Comparison of ENCODE assay signal across 14 cellular contexts in the genomic region with DNA sequence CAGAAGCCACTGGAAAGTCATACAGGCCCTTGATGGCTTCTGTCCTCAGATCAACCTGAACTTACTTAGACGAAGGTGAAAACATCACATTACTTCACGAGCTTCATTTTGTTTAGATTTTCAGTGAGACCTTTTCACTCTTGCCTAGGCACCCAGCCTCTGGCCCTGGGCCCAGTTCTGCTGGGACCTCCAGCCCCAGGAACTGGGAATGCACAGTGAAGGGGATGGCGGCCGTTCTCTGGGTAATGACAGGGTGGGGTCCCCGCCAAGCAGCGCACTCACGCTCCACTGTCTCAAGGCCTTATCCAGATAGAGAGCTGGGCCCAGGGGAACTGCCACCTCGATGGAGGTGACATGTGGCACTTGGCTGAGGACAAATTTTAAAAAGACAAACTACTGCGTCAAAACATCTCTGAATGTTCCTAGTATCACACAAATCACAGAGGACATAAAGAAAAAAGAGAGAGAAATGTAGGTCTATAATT. TPM values are rescaled to one million over a fixed set of nuclear protein-coding genes. Genes with fewer than 3 reads are reported as not detected.
A peak's percentile ranks its signal among the peaks of the same experiment; 100 is the strongest.
DNase-seq lines count a peak whose midpoint lies in the region; TF ChIP-seq lines count a peak whose summit lies in the region.
"Had no signal": no experiment of that assay in that cellular context is flagged by ENCODE, and none has a peak within 500 bp of the region (broad histone marks: within the 10 kb centered on the region; RNA-seq: fewer than 3 reads in every experiment).

No MANE protein-coding gene starts in this region.

- CTCF ChIA-PET in CD8-positive, alpha-beta memory T cell (lab: Charles Lee) = no interaction called here

- H3K27ac ChIP-seq in SJCRH30 = peak overlapping the region; percentile 80
- H3K27ac ChIP-seq in coronary artery = no peak overlapping the region
- peak overlapping the region; percentile 92 for H3K27ac ChIP-seq in osteoblast (ENCODE audit: low read depth, low read length)
- H3K27ac ChIP-seq in CD8-positive, alpha-beta memory T cell (ENCODE audit: low read depth, low read length) = no peak overlapping the region
- H3K27ac ChIP-seq: A549, BLaER1 had no signal

- H3K36me3 ChIP-seq in SJCRH30 = peaks cover 6% of the 10 kb centered on the region; the same call in 1 of the 2 replicates
- peaks cover 8% of the 10 kb centered on the region for H3K36me3 ChIP-seq in osteoblast (ENCODE audit: insufficient read depth, low read length)
- H3K36me3 ChIP-seq in CD8-positive, alpha-beta memory T cell (ENCODE audit: insufficient read depth, low read length) = no peaks in the 10 kb centered on the region

- POLR2A ChIA-PET in CD8-positive, alpha-beta memory T cell (lab: Charles Lee) = no interaction called here

- H3K4me3 Mint-ChIP-seq in HFFc6 = no peak overlapping the region
- H3K4me3 Mint-ChIP-seq in CD8-positive, alpha-beta memory T cell = no peak overlapping the region

- peak overlapping the region; percentile 30; the same call in 1 of the 2 replicates for H3K27ac Mint-ChIP-seq in HFFc6
- peak overlapping the region in 2 of 8 donors; percentile 11 to 55 for H3K27ac Mint-ChIP-seq in CD8-positive, alpha-beta memory T cell

- no peaks in the 10 kb centered on the region for H3K79me2 ChIP-seq in osteoblast (ENCODE audit: insufficient read depth, low read length)

- H3K27me3 ChIP-seq in SJCRH30 = no peaks in the 10 kb centered on the region
- no peaks in the 10 kb centered on the region for H3K27me3 ChIP-seq in osteoblast (ENCODE audit: insufficient read depth, low read length)
- no peaks in the 10 kb centered on the region for H3K27me3 ChIP-seq in CD8-positive, alpha-beta memory T cell (ENCODE audit: insufficient read depth, low read length, poor library complexity, severe bottlenecking)
- H3K27me3 ChIP-seq: BLaER1 had no signal

- H3K9me3 ChIP-seq in SJCRH30 (replicated peaks) (no peaks in the 10 kb centered on the region), osteoblast (ENCODE audit: low read depth, low read length) (no peaks in the 10 kb centered on the region)
- no peaks in the 10 kb centered on the region for H3K9me3 ChIP-seq in CD8-positive, alpha-beta memory T cell (ENCODE audit: low read length)
- H3K9me3 ChIP-seq: A549, BLaER1 had no signal

- no peak overlapping the region for H2AFZ ChIP-seq in osteoblast (ENCODE audit: low read length)

- no peak for TF ChIP-seq CTCF in HFFc6 (IDR thresholded peaks at IDR 0.05)
- TF ChIP-seq CTCF in coronary artery (IDR thresholded peaks at IDR 0.05) = no peak
- no peak for TF ChIP-seq CTCF in osteoblast (IDR thresholded peaks at IDR 0.05; ENCODE audit: extremely low read depth, low read depth, low read length)

- H3K4me2 ChIP-seq in osteoblast (ENCODE audit: insufficient read depth, low read length) = no peak overlapping the region
- H3K4me2 ChIP-seq: A549, BLaER1 had no signal

- no peak for DNase-seq in HFFc6
- DNase-seq in SJCRH30 = no peak
- DNase-seq in coronary artery (ENCODE audit: low spot score) = peak; percentile 36
- peak; percentile 9 for DNase-seq in osteoblast (ENCODE audit: insufficient read length, low spot score, missing footprints)
- no peak for DNase-seq in CD8-positive, alpha-beta memory T cell
- no peak for DNase-seq in DMS79 treated with DMSO at 0.1 percent for 48 hours (lab: John Stamatoyannopoulos, UW)
- no peak for DNase-seq in NCI-H748 (lab: John Stamatoyannopoulos, UW; ENCODE audit: unreplicated experiment)
- no peak for DNase-seq in NCI-H345 (lab: John Stamatoyannopoulos, UW)
- DNase-seq: Calu3, DMS 273 treated with DMSO at 0.1 percent for 48 hours, EL, GM23248 had no signal

- H3K27me3 Mint-ChIP-seq in HFFc6 (ENCODE audit: insufficient read depth) = peaks cover 2% of the 10 kb centered on the region
- H3K27me3 Mint-ChIP-seq in CD8-positive, alpha-beta memory T cell = no peaks in the 10 kb centered on the region

- peaks cover 51% of the 10 kb centered on the region for H3K4me1 ChIP-seq in SJCRH30
- H3K4me1 ChIP-seq in osteoblast (ENCODE audit: insufficient read depth, low read length) = peaks cover 25% of the 10 kb centered on the region
- H3K4me1 ChIP-seq in CD8-positive, alpha-beta memory T cell (ENCODE audit: insufficient read depth, low read length) = no peaks in the 10 kb centered on the region
- H3K4me1 ChIP-seq: A549, BLaER1 had no signal

- H3K9me3 Mint-ChIP-seq in HFFc6 = no peaks in the 10 kb centered on the region
- H3K9me3 Mint-ChIP-seq in CD8-positive, alpha-beta memory T cell = no peaks in the 10 kb centered on the region

- H3K4me1 Mint-ChIP-seq in HFFc6 (ENCODE audit: low read depth) = peaks cover 17% of the 10 kb centered on the region
- peaks cover 0 to 3% (median 0%) of the 10 kb centered on the region in 3 donors for H3K4me1 Mint-ChIP-seq in CD8-positive, alpha-beta memory T cell

- H3K36me3 Mint-ChIP-seq in HFFc6 (ENCODE audit: low read depth) = peaks cover 27% of the 10 kb centered on the region
- H3K36me3 Mint-ChIP-seq in CD8-positive, alpha-beta memory T cell = peaks cover 0 to 16% (median 3%) of the 10 kb centered on the region in 3 donors

- H3K4me3 ChIP-seq in SJCRH30 (no peak overlapping the region), coronary artery (no peak overlapping the region), osteoblast (ENCODE audit: insufficient read depth, low read length) (no peak overlapping the region)
- H3K4me3 ChIP-seq in CD8-positive, alpha-beta memory T cell (ENCODE audit: low read length) = no peak overlapping the region
- H3K4me3 ChIP-seq: A549, BLaER1 had no signal

- peaks cover 8% of the 10 kb centered on the region for H4K20me1 ChIP-seq in osteoblast (ENCODE audit: insufficient read depth, low read length)
- H4K20me1 ChIP-seq: BLaER1 had no signal

RNA-seq across cellular contexts. Expression of a gene that starts 54.8 kb away (rescaled TPM):
- total RNA-seq in HFFc6 (2021; fragmentation: NEBNext Ultra II Directional; extraction: Animal tissue kit (Norgen Biotek cat#: 25700)) = 1 to 10 TPM; 5.0 to 6.8 (median 6.0) TPM
- total RNA-seq in SJCRH30 (2014; rRNA removed; shearing (Covaris generic)) = 6.4 and 7.3 TPM in 2 replicates
- 6.5 and 8.0 TPM in 2 replicates for total RNA-seq in osteoblast
- 10 to 100 TPM; 11.2 to 11.5 TPM for total RNA-seq in CD8-positive, alpha-beta memory T cell
- 1.2 TPM for polyA plus RNA-seq in CD8-positive, alpha-beta memory T cell

Comparison
In these comparisons a context has a peak if more than half of its experiments do, and no peak if none do; other contexts are left out.
1. DNase-seq: peak in coronary artery (single experiment) and osteoblast (single experiment); none in HFFc6 (single experiment), SJCRH30 (0 of 2), CD8-positive, alpha-beta memory T cell (0 of 5), DMS79 treated with DMSO at 0.1 percent for 48 hours (single experiment), NCI-H748 (single experiment) and NCI-H345 (single experiment).
2. H3K27ac ChIP-seq: peak in SJCRH30 (single experiment) and osteoblast (single experiment); none in coronary artery (0 of 2) and CD8-positive, alpha-beta memory T cell (single experiment).